ENCODE assay signal across 27 cellular contexts in the genomic region with DNA sequence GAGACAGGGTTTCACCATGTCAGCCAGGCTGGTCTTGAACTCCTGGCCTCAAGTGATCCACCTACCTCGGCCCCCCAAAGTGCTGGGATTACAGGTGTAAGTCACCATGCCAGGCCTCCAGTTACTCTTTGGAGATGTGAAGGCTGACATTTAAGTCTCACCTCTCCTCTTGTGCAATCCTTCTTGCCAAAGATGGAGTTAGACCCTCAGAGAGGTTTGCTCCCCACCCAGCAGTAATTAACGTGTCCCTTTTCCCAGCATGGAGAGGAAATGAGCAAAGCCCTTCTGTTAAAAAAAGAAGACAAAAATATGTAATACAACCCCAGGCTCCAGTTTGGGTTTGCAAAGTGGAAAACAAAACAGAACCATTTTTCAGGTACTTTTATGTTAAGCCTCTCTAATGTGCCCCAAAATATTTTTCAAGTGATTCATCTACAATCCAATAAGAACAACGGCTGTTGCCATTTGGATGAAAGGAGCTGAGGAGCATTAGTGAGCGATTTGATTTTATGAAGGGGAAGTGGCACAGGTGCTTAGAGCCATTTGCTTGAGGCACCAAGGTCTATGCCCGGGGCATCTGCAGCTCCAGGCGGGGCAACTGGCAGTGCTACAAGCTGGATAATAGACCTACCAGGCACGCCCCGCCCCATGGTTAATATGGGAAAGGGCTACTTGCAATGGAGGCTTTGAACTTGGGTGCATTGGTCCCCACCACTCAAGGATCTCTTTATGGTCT. TPM values are rescaled to one million over a fixed set of nuclear protein-coding genes. Genes with fewer than 3 reads are reported as not detected.
DNase-seq lines count a peak whose midpoint lies in the region; ATAC-seq and TF ChIP-seq lines count a peak whose summit lies in the region.
"Had no signal": no experiment of that assay in that cellular context is flagged by ENCODE, and none has a peak within 500 bp of the region (broad histone marks: within the 10 kb centered on the region; RNA-seq: fewer than 3 reads in every experiment).

No MANE protein-coding gene starts in this region.

- H3K4me1 ChIP-seq in osteoblast (ENCODE audit: insufficient read depth, low read length) = peaks cover 14% of the 10 kb centered on the region
- H3K4me1 ChIP-seq in aorta (ENCODE audit: control insufficient read depth in 1 of 2, insufficient read depth in 2 of 2, low read length in 2 of 2) = no peaks in the 10 kb centered on the region

- no peak overlapping the region for H3K27ac ChIP-seq in osteoblast (ENCODE audit: low read depth, low read length)
- no peak overlapping the region for H3K27ac ChIP-seq in aorta (ENCODE audit: low read depth in 1 of 2, low read length in 2 of 2)
- H3K27ac ChIP-seq: C4-2B, RWPE1 had no signal

- no peaks in the 10 kb centered on the region for H4K20me1 ChIP-seq in osteoblast (ENCODE audit: insufficient read depth, low read length)

- peaks cover 6% of the 10 kb centered on the region for H3K27me3 ChIP-seq in osteoblast (ENCODE audit: insufficient read depth, low read length)
- H3K27me3 ChIP-seq in aorta (ENCODE audit: control insufficient read depth in 1 of 2, insufficient read depth in 2 of 2, low read length in 1 of 2) = no peaks in the 10 kb centered on the region

- H3K4me3 ChIP-seq in osteoblast (ENCODE audit: insufficient read depth, low read length) = no peak overlapping the region
- no peak overlapping the region for H3K4me3 ChIP-seq in aorta (ENCODE audit: low read length in 2 of 2)

- DNase-seq in T-helper 17 cell (no peak), osteoblast (ENCODE audit: insufficient read length, low spot score, missing footprints) (peak; percentile 66), aorta (peak; percentile 7 to 38), NCI-H2227 (lab: John Stamatoyannopoulos, UW; ENCODE audit: unreplicated experiment) (no peak), HuH-7 (ENCODE audit: low spot score) (no peak)
- DNase-seq: Caco-2; CD8-positive, alpha-beta T cell; EL; GF-D8; KBM-7; MM.1S; NCI-H1048; NCI-H1417; NCI-H1694 treated with DMSO at 0.1 percent for 48 hours; NCI-H2081; NCI-H226; NCI-H510A; NCI-H69; SHP77 had no signal

- H2AFZ ChIP-seq in osteoblast (ENCODE audit: low read length) = no peak overlapping the region

- H3K36me3 Mint-ChIP-seq in T-helper 17 cell (ENCODE audit: low read depth) = no peaks in the 10 kb centered on the region
- H3K36me3 Mint-ChIP-seq: CD8-positive, alpha-beta T cell had no signal

- WGBS in aorta, 2 donors = 87 to 89% methylated on average over 8 of the region's 8 CpGs

- H3K27ac Mint-ChIP-seq in T-helper 17 cell = peak overlapping the region; percentile 53
- H3K27ac Mint-ChIP-seq: B cell; CD8-positive, alpha-beta T cell had no signal

- peaks cover 5% of the 10 kb centered on the region for H3K4me1 Mint-ChIP-seq in T-helper 17 cell

- no peak overlapping the region for H3K4me2 ChIP-seq in osteoblast (ENCODE audit: insufficient read depth, low read length)

- H3K36me3 ChIP-seq in osteoblast (ENCODE audit: insufficient read depth, low read length) (no peaks in the 10 kb centered on the region), aorta (ENCODE audit: control insufficient read depth in 1 of 2, insufficient read depth in 2 of 2, low read length in 1 of 2) (no peaks in the 10 kb centered on the region)

- TF ChIP-seq CTCF in osteoblast (IDR thresholded peaks at IDR 0.05; ENCODE audit: extremely low read depth, low read depth, low read length) = no peak

- intact Hi-C loops in aorta (cut with DNase I) = no loop called here

- no peak for TF ChIP-seq EP300 in Ishikawa (IDR thresholded peaks at IDR 0.05; ENCODE audit: borderline replicate concordance)

- no peak for TF ChIP-seq RAD21 in Ishikawa (IDR thresholded peaks at IDR 0.05; ENCODE audit: low read depth)

- no peak overlapping the region for H3K4me3 Mint-ChIP-seq in T-helper 17 cell
- H3K4me3 Mint-ChIP-seq: B cell; CD8-positive, alpha-beta T cell had no signal

- no peaks in the 10 kb centered on the region for H3K79me2 ChIP-seq in osteoblast (ENCODE audit: insufficient read depth, low read length)

- peaks cover 54% of the 10 kb centered on the region for H3K27me3 Mint-ChIP-seq in T-helper 17 cell

- ATAC-seq in T-helper 17 cell (no peak), aorta (ENCODE audit: low FRiP score) (no peak), HG02981 (IDR thresholded peaks at IDR 0.05; ENCODE audit: unreplicated experiment) (no peak)
- ATAC-seq: CD8-positive, alpha-beta T cell had no signal

- H3K9me3 ChIP-seq in T-helper 17 cell (ENCODE audit: control insufficient read depth, low read length, poor library complexity, severe bottlenecking) = no peaks in the 10 kb centered on the region
- H3K9me3 ChIP-seq in osteoblast (ENCODE audit: low read depth, low read length) = no peaks in the 10 kb centered on the region
- no peaks in the 10 kb centered on the region for H3K9me3 ChIP-seq in aorta (ENCODE audit: control insufficient read depth, low read length)
- H3K9me3 ChIP-seq: Caco-2 had no signal

TF ChIP-seq in Ishikawa, 13 proteins besides CTCF, POLR2A, EP300 and RAD21:
- 0 out of 2 replicates have a peak, but pooled peaks have one; percentile 23 for TF ChIP-seq ZBTB7A (IDR thresholded peaks at IDR 0.05; ENCODE audit: low read depth)
- TF ChIP-seq TAF1 (IDR thresholded peaks at IDR 0.05; ENCODE audit: low read depth) = no peak

RNA-seq across cellular contexts. Expression of a gene that starts 57.2 kb away (rescaled TPM):
- under 1 TPM; 0.05 to 0.10 TPM for total RNA-seq in T-helper 17 cell
- under 0.01 and 0.29 TPM in 2 replicates for total RNA-seq in osteoblast
- not detected for total RNA-seq in aorta
- polyA plus RNA-seq in aorta = not detected
- total RNA-seq: A673; CD8-positive, alpha-beta T cell; HT-29; SK-MEL-5 had no signal

Comparison
In these comparisons a context has a peak if more than half of its experiments do, and no peak if none do; other contexts are left out.
1. DNase-seq: peak in osteoblast (single experiment) and aorta (2 of 2); none in T-helper 17 cell (0 of 3), NCI-H2227 (single experiment) and HuH-7 (single experiment).